Comparison of ENCODE assay signal across 29 cellular contexts in genomic region chr5:166767858-166768257, GRCh38.
"Had no signal": no experiment of that assay in that cellular context is flagged by ENCODE, and none has a peak within 500 bp of the region (broad histone marks: within the 10 kb centered on the region; RNA-seq: fewer than 3 reads in every experiment).

No MANE protein-coding gene starts in this region.

- H3K9me3 ChIP-seq: gastrocnemius medialis had no signal

- DNase-seq: activated CD4-positive, alpha-beta memory T cell treated with anti-CD3 and anti-CD28 coated beads, Interleukin-2, amount 10 ng/mL, durations not matched to agents 7 days and 5 days; activated CD4-positive, alpha-beta T cell treated with anti-CD3 and anti-CD28 coated beads for 1 hour; activated CD4-positive, alpha-beta T cell treated with anti-CD3 and anti-CD28 coated beads for 4 hours; activated CD4-positive, alpha-beta T cell treated with anti-CD3 and anti-CD28 coated beads, Interleukin-2, amount 10 ng/mL, durations not matched to agents 7 days and 5 days; activated CD4-positive, alpha-beta T cell treated with anti-CD3 and anti-CD28 coated beads, Interleukin-2, amount 50 U/mL, for 4 hours; activated CD4-positive, CD25-positive, alpha-beta regulatory T cell; activated CD8-positive, alpha-beta memory T cell treated with anti-CD3 and anti-CD28 coated beads, Interleukin-2, amount 50 U/mL, for 48 hours; activated gamma-delta T cell treated with Interleukin-2 at 50 U/mL for 16 hours; activated naive CD4-positive, alpha-beta T cell treated with anti-CD3 and anti-CD28 coated beads, Interleukin-2, amount 50 U/mL, for 16 hours; activated naive CD4-positive, alpha-beta T cell treated with Interleukin-2 at 50 U/mL for 16 hours; activated T-cell treated with anti-CD3 and anti-CD28 coated beads for 4 hours; activated T-cell treated with anti-CD3 and anti-CD28 coated beads, Interleukin-2, amount 50 U/mL, for 24 hours; activated T-cell treated with anti-CD3 and anti-CD28 coated beads, Interleukin-2, amount 50 U/mL, for 72 hours; amniotic stem cell; anterior cingulate cortex; brain microvascular endothelial cell; caudate nucleus; cortex of kidney; dermis blood vessel endothelial cell; effector CD4-positive, alpha-beta T cell; effector memory CD8-positive, alpha-beta T cell; erythroblast; gastrocnemius medialis; heart right ventricle; T-helper 17 cell; T1000 had no signal

- H3K4me2 ChIP-seq: hepatocyte had no signal

- H2AFZ ChIP-seq: hepatocyte had no signal

- H3K79me2 ChIP-seq: hepatocyte had no signal

- H3K27me3 ChIP-seq: brain microvascular endothelial cell, esophagus muscularis mucosa, foreskin keratinocyte, gastrocnemius medialis, heart right ventricle, hepatocyte had no signal

- H3K27ac ChIP-seq: brain microvascular endothelial cell, esophagus muscularis mucosa, foreskin keratinocyte, gastrocnemius medialis, heart right ventricle, hepatocyte had no signal

- H3K4me1 ChIP-seq: gastrocnemius medialis, heart right ventricle had no signal

- H3K36me3 ChIP-seq: brain microvascular endothelial cell, esophagus muscularis mucosa, gastrocnemius medialis, heart right ventricle had no signal

- H3K4me3 ChIP-seq: esophagus muscularis mucosa, gastrocnemius medialis, heart right ventricle, hepatocyte had no signal
